In genomic region chr7:112452102-112452888, GRCh38 we compare ENCODE assay signal across 8 cellular contexts. TPM values are rescaled to one million over a fixed set of nuclear protein-coding genes. Genes with fewer than 3 reads are reported as not detected.
DNase-seq lines count a peak whose midpoint lies in the region; ATAC-seq and TF ChIP-seq lines count a peak whose summit lies in the region.

No MANE protein-coding gene starts in this region.

- no peak for DNase-seq in activated T-cell treated with anti-CD3 and anti-CD28 coated beads, Interleukin-2, amount 50 U/mL, for 4 hours
- no peak for DNase-seq in activated T-cell treated with anti-CD3 and anti-CD28 coated beads, Interleukin-2, amount 50 U/mL, for 1 hour
- DNase-seq in NT2/D1 (ENCODE audit: low read depth, low spot score) (no peak), cardiac fibroblast (ENCODE audit: low read depth in 2 of 2) (peak; percentile 69 to 82), kidney epithelial cell (ENCODE audit: low read depth) (no peak), NCI-H1436 (lab: John Stamatoyannopoulos, UW) (no peak)
- no peak for DNase-seq in activated CD8-positive, alpha-beta memory T cell treated with anti-CD3 and anti-CD28 coated beads, Interleukin-2, amount 50 U/mL, for 4 hours

- TF ChIP-seq CTCF in cardiac fibroblast (IDR thresholded peaks at IDR 0.05; ENCODE audit: low read depth, low read length) (peak; percentile 39), kidney epithelial cell (IDR thresholded peaks at IDR 0.05; ENCODE audit: insufficient read depth, low read length, poor library complexity, severe bottlenecking) (peak; percentile 46)

- H3K27me3 ChIP-seq in NT2/D1 (ENCODE audit: insufficient read depth, insufficient read length) (no peaks in the 10 kb centered on the region), kidney epithelial cell (ENCODE audit: control insufficient read depth, insufficient read depth, low read length) (no peaks in the 10 kb centered on the region)

- no peaks in the 10 kb centered on the region for H3K9me3 ChIP-seq in NT2/D1 (ENCODE audit: insufficient read depth, low read length)

- peaks cover 16% of the 10 kb centered on the region for H3K36me3 Mint-ChIP-seq in activated T-cell treated with anti-CD3 and anti-CD28 coated beads, Interleukin-2, amount 50 U/mL, for 4 hours (ENCODE audit: insufficient read depth)
- H3K36me3 Mint-ChIP-seq in stimulated activated memory B cell treated with anti-CD40 and anti-IgM and Interleukin-4, amounts not matched to agents 10 μg/mL and 1 μg/mL and 100 μg/mL, for 72 hours: no peaks in the 10 kb centered on the region

- ATAC-seq in activated T-cell treated with anti-CD3 and anti-CD28 coated beads, Interleukin-2, amount 50 U/mL, for 4 hours: no peak
- no peak for ATAC-seq in stimulated activated memory B cell treated with anti-CD40 and anti-IgM and Interleukin-4, amounts not matched to agents 10 μg/mL and 1 μg/mL and 100 μg/mL, for 72 hours

- H3K27ac Mint-ChIP-seq in stimulated activated memory B cell treated with anti-CD40 and anti-IgM and Interleukin-4, amounts not matched to agents 10 μg/mL and 1 μg/mL and 100 μg/mL, for 72 hours: peak overlapping the region; percentile 98

- no peaks in the 10 kb centered on the region for H3K9me3 Mint-ChIP-seq in activated T-cell treated with anti-CD3 and anti-CD28 coated beads, Interleukin-2, amount 50 U/mL, for 4 hours
- H3K9me3 Mint-ChIP-seq in stimulated activated memory B cell treated with anti-CD40 and anti-IgM and Interleukin-4, amounts not matched to agents 10 μg/mL and 1 μg/mL and 100 μg/mL, for 72 hours: no peaks in the 10 kb centered on the region

- H3K4me1 Mint-ChIP-seq in activated T-cell treated with anti-CD3 and anti-CD28 coated beads, Interleukin-2, amount 50 U/mL, for 4 hours (ENCODE audit: low read depth): peaks cover 43% of the 10 kb centered on the region
- H3K4me1 Mint-ChIP-seq in stimulated activated memory B cell treated with anti-CD40 and anti-IgM and Interleukin-4, amounts not matched to agents 10 μg/mL and 1 μg/mL and 100 μg/mL, for 72 hours: peaks cover 39% of the 10 kb centered on the region

- H3K4me3 Mint-ChIP-seq in activated T-cell treated with anti-CD3 and anti-CD28 coated beads, Interleukin-2, amount 50 U/mL, for 4 hours: peak overlapping the region; percentile 99
- H3K4me3 Mint-ChIP-seq in stimulated activated memory B cell treated with anti-CD40 and anti-IgM and Interleukin-4, amounts not matched to agents 10 μg/mL and 1 μg/mL and 100 μg/mL, for 72 hours: peak overlapping the region; percentile 92

- no peaks in the 10 kb centered on the region for H3K27me3 Mint-ChIP-seq in activated T-cell treated with anti-CD3 and anti-CD28 coated beads, Interleukin-2, amount 50 U/mL, for 4 hours (ENCODE audit: low read depth)
- H3K27me3 Mint-ChIP-seq in stimulated activated memory B cell treated with anti-CD40 and anti-IgM and Interleukin-4, amounts not matched to agents 10 μg/mL and 1 μg/mL and 100 μg/mL, for 72 hours: no peaks in the 10 kb centered on the region

- no peaks in the 10 kb centered on the region for H3K4me1 ChIP-seq in NT2/D1 (ENCODE audit: insufficient read depth, insufficient read length)

- H3K36me3 ChIP-seq in NT2/D1 (ENCODE audit: insufficient read depth, insufficient read length, low read length): peaks cover 29% of the 10 kb centered on the region
- no peaks in the 10 kb centered on the region for H3K36me3 ChIP-seq in kidney epithelial cell (ENCODE audit: control insufficient read depth, insufficient read depth, low read length)

- H3K4me3 ChIP-seq in NT2/D1 (ENCODE audit: insufficient read length, low read depth) (peak overlapping the region; percentile 96), cardiac fibroblast (replicated peaks in 1 of 2; ENCODE audit: low read depth in 2 of 2, low read length in 2 of 2) (peak overlapping the region; percentile 97 to 98), kidney epithelial cell (ENCODE audit: low read depth, low read length) (peak overlapping the region; percentile 92)

- peak overlapping the region; percentile 96 for H3K9ac ChIP-seq in NT2/D1 (ENCODE audit: insufficient read length, low read depth)

RNA-seq across cellular contexts. Expression of gene IFRD1, which starts 2.0 kb away (rescaled TPM):
- 10 to 100 TPM; 83.5 to 90.2 (median 86.8) TPM for total RNA-seq in activated T-cell treated with anti-CD3 and anti-CD28 coated beads, Interleukin-2, amount 50 U/mL, for 4 hours
- total RNA-seq in kidney epithelial cell: 85.5 and 87.3 TPM in 2 replicates

RNA-seq across cellular contexts. Expression of gene LSMEM1, which starts 28.5 kb away (rescaled TPM):
- under 1 TPM; 0.51 to 0.82 (median 0.63) TPM for total RNA-seq in activated T-cell treated with anti-CD3 and anti-CD28 coated beads, Interleukin-2, amount 50 U/mL, for 4 hours
- 1.3 and 1.8 TPM in 2 replicates for total RNA-seq in kidney epithelial cell

Comparison
In these comparisons a context has a peak if more than half of its experiments do, and no peak if none do; other contexts are left out.
1. DNase-seq: peak in cardiac fibroblast (2 of 2); none in activated T-cell treated with anti-CD3 and anti-CD28 coated beads, Interleukin-2, amount 50 U/mL, for 4 hours (single experiment), activated T-cell treated with anti-CD3 and anti-CD28 coated beads, Interleukin-2, amount 50 U/mL, for 1 hour (single experiment), NT2/D1 (single experiment), kidney epithelial cell (single experiment), NCI-H1436 (single experiment) and activated CD8-positive, alpha-beta memory T cell treated with anti-CD3 and anti-CD28 coated beads, Interleukin-2, amount 50 U/mL, for 4 hours (single experiment).
2. Peak in every context shown above with its lines, with median percentiles within 50 percentile points of each other: H3K4me3 ChIP-seq.